ENCODE assay signal across 8 cellular contexts in genomic region chr10:74585231-74586087, GRCh38.
DNase-seq lines count a peak whose midpoint lies in the region; ATAC-seq and TF ChIP-seq lines count a peak whose summit lies in the region.

No MANE protein-coding gene starts in this region.

- H3K27me3 Mint-ChIP-seq in CD8-positive, alpha-beta T cell (ENCODE audit: low read depth): no peaks in the 10 kb centered on the region

- H3K27ac Mint-ChIP-seq in CD8-positive, alpha-beta T cell: peak overlapping the region; percentile 95

- no TSS peak for BruUV-seq in mammary epithelial cell (replicated peaks; lab: Mats Ljungman, UMichigan)

- H3K4me3 ChIP-seq in CD8-positive, alpha-beta T cell (ENCODE audit: low read depth, low read length): peak overlapping the region; percentile 36
- H3K4me3 ChIP-seq in SK-N-MC: peak overlapping the region; percentile 40; the same call in 1 of the 2 replicates
- no peak overlapping the region for H3K4me3 ChIP-seq in mammary epithelial cell (replicated peaks in 1 of 3; ENCODE audit: insufficient read depth in 1 of 3, low read depth in 2 of 3, low read length in 3 of 3)
- H3K4me3 ChIP-seq in muscle layer of duodenum (ENCODE audit: low read depth in 1 of 2, low read length in 2 of 2): peak overlapping the region; percentile 14 to 43

- peaks cover 47% of the 10 kb centered on the region for H3K4me1 ChIP-seq in CD8-positive, alpha-beta T cell (ENCODE audit: insufficient read depth, low read length)
- peaks cover 20% of the 10 kb centered on the region for H3K4me1 ChIP-seq in mammary epithelial cell (ENCODE audit: insufficient read depth, low read length)
- peaks cover 8 to 40% of the 10 kb centered on the region in 2 donors for H3K4me1 ChIP-seq in muscle layer of duodenum (ENCODE audit: control insufficient read depth in 1 of 2, insufficient read depth in 2 of 2, low read length in 2 of 2)

- no peaks in the 10 kb centered on the region for H3K27me3 ChIP-seq in CD8-positive, alpha-beta T cell (ENCODE audit: insufficient read depth, low read length)
- H3K27me3 ChIP-seq in mammary epithelial cell (ENCODE audit: insufficient read depth, low read length) (no peaks in the 10 kb centered on the region), muscle layer of duodenum (ENCODE audit: low read depth, low read length) (no peaks in the 10 kb centered on the region)

- no peaks in the 10 kb centered on the region for H3K36me3 ChIP-seq in CD8-positive, alpha-beta T cell (ENCODE audit: insufficient read depth, low read length)
- H3K36me3 ChIP-seq in SK-N-MC (ENCODE audit: insufficient read depth, low read length): no peaks in the 10 kb centered on the region
- H3K36me3 ChIP-seq in mammary epithelial cell (ENCODE audit: insufficient read depth, low read length): peaks cover 3% of the 10 kb centered on the region
- H3K36me3 ChIP-seq in muscle layer of duodenum (ENCODE audit: control insufficient read depth in 1 of 2, insufficient read depth in 2 of 2, low read length in 2 of 2): no peaks in the 10 kb centered on the region

- H3K9ac ChIP-seq in SK-N-MC (ENCODE audit: insufficient read length) (no peak overlapping the region), mammary epithelial cell (ENCODE audit: insufficient read depth, low read length) (no peak overlapping the region)

- peak overlapping the region; percentile 83 for H3K4me3 Mint-ChIP-seq in CD8-positive, alpha-beta T cell

- in situ Hi-C loops in mammary epithelial cell (cut with MboI; ENCODE audit: low sequenced_read_pairs in 2 of 2): no loop called here

- no peaks in the 10 kb centered on the region for H3K79me2 ChIP-seq in mammary epithelial cell (ENCODE audit: insufficient read depth, low read length)

- peak in 6 of 7 experiments; percentile 7 to 58 (median 35) for DNase-seq in CD8-positive, alpha-beta T cell
- no peak for DNase-seq in SK-N-MC (ENCODE audit: low read depth, low spot score)
- DNase-seq in mammary epithelial cell: peak; percentile 31
- DNase-seq in superior temporal gyrus (ENCODE audit: extremely low spot score): peak; percentile 57
- no peak for DNase-seq in MV-4-11 (lab: John Stamatoyannopoulos, UW)

- H3K27ac ChIP-seq in CD8-positive, alpha-beta T cell (ENCODE audit: low read depth, low read length): peak overlapping the region; percentile 78
- H3K27ac ChIP-seq in SK-N-MC (0 out of 2 replicates have a peak overlapping the region, but pooled peaks have one; percentile 8), mammary epithelial cell (ENCODE audit: insufficient read depth, low read depth, low read length) (no peak overlapping the region), muscle layer of duodenum (ENCODE audit: low read length) (peak overlapping the region; percentile 10)

- H3K4me1 Mint-ChIP-seq in CD8-positive, alpha-beta T cell (ENCODE audit: low read depth): peaks cover 69% of the 10 kb centered on the region

- intact Hi-C loops in CD8-positive, alpha-beta T cell (cut with DNase I, micrococcal nuclease): loop anchor here (2.0 to 10.0 kb wide), 5 partner anchors 51 to 647 kb away; partner anchors contain the start of genes ADK (in 1 of the 2), AP3M1 (in 1 of the 2) and KAT6B (in 1 of the 2)
- intact Hi-C loops in mammary epithelial cell (cut with micrococcal nuclease): no loop called here

- dilution Hi-C loops in mammary epithelial cell (cut with HindIII; ENCODE audit: low sequenced_read_pairs): no loop called here

- WGBS in mammary epithelial cell (ENCODE audit: low coverage, missing lambda C conversion rate): 35% methylated on average over 8 of the region's 8 CpGs

- H4K20me1 ChIP-seq in mammary epithelial cell (ENCODE audit: insufficient read depth, low read length): no peaks in the 10 kb centered on the region

- POLR2A ChIA-PET in CD8-positive, alpha-beta T cell (lab: Charles Lee): interaction anchor here (1.1 kb wide), 2 partner anchors 239 to 241 kb away, joined by 3 to 9 read pairs; partner anchors contain the start of gene KAT6B

- H3K9me3 Mint-ChIP-seq in CD8-positive, alpha-beta T cell: peaks cover 8% of the 10 kb centered on the region

- H2AFZ ChIP-seq in mammary epithelial cell (ENCODE audit: low read depth, low read length): peak overlapping the region; percentile 18

- peak overlapping the region; percentile 40 for H3K4me2 ChIP-seq in mammary epithelial cell (ENCODE audit: insufficient read depth, low read depth, low read length)

- H3K36me3 Mint-ChIP-seq in CD8-positive, alpha-beta T cell: peaks cover 5% of the 10 kb centered on the region

- no peaks in the 10 kb centered on the region for H3K9me3 ChIP-seq in CD8-positive, alpha-beta T cell (ENCODE audit: low read length)
- H3K9me3 ChIP-seq in SK-N-MC (ENCODE audit: low read depth, low read length): no peaks in the 10 kb centered on the region
- H3K9me3 ChIP-seq in mammary epithelial cell (replicated peaks; ENCODE audit: insufficient read depth, low read length): no peaks in the 10 kb centered on the region
- no peaks in the 10 kb centered on the region for H3K9me3 ChIP-seq in muscle layer of duodenum (ENCODE audit: control insufficient read depth in 1 of 2, low read length in 2 of 2)

- TF ChIP-seq CTCF in CD8-positive, alpha-beta T cell (IDR thresholded peaks at IDR 0.05): no peak
- TF ChIP-seq CTCF in mammary epithelial cell (conservative IDR thresholded peaks at IDR 0.05 in 1 of 2, IDR thresholded peaks at IDR 0.05 in 1 of 2; ENCODE audit: extremely low read depth in 1 of 2, insufficient read depth in 1 of 2, low read depth in 1 of 2, low read length in 2 of 2): no peak

- peak; percentile 35 for ATAC-seq in CD8-positive, alpha-beta T cell
- ATAC-seq in GM19395 (IDR thresholded peaks at IDR 0.05; ENCODE audit: unreplicated experiment) (peak; percentile 75), HG03439 (IDR thresholded peaks at IDR 0.05; ENCODE audit: unreplicated experiment) (peak; percentile 69)

- CTCF ChIA-PET in CD8-positive, alpha-beta T cell (lab: Charles Lee): interaction anchor here (1.1 to 1.6 kb wide), 3 partner anchors 11 to 49 kb away, joined by 3 read pairs; no protein-coding TSS in a partner anchor
- CTCF ChIA-PET in mammary epithelial cell (lab: Charles Lee; ENCODE audit: low non-redundant PET): no interaction called here

Comparison
In these comparisons a context has a peak if more than half of its experiments do, and no peak if none do; other contexts are left out.
1. DNase-seq: peak in CD8-positive, alpha-beta T cell (6 of 7), mammary epithelial cell (single experiment) and superior temporal gyrus (single experiment); none in SK-N-MC (single experiment) and MV-4-11 (single experiment).
2. H3K4me3 ChIP-seq: peak in CD8-positive, alpha-beta T cell (single experiment), SK-N-MC (single experiment) and muscle layer of duodenum (2 of 2); none in mammary epithelial cell (0 of 3).
3. Peak in every context shown above with its lines, with median percentiles within 50 percentile points of each other: ATAC-seq.